16 cellular contexts compared by ENCODE assay signal in genomic region chr10:77421576-77421975, GRCh38.
"Had no signal": no experiment of that assay in that cellular context is flagged by ENCODE, and none has a peak within 500 bp of the region (broad histone marks: within the 10 kb centered on the region; RNA-seq: fewer than 3 reads in every experiment).

No MANE protein-coding gene starts in this region.

- ATAC-seq: activated CD8-positive, alpha-beta T cell treated with anti-CD3 and anti-CD28 coated beads for 36 hours; activated T-cell treated with anti-CD3 and anti-CD28 coated beads, Interleukin-2, amount 50 U/mL, for 72 hours; left cardiac atrium; natural killer cell; sciatic nerve had no signal

- H3K36me3 Mint-ChIP-seq: activated naive CD8-positive, alpha-beta T cell treated with anti-CD3 and anti-CD28 coated beads, Interleukin-2, amount 10 ng/mL, durations not matched to agents 7 days and 5 days; natural killer cell had no signal

- H3K27me3 Mint-ChIP-seq: activated CD8-positive, alpha-beta T cell treated with anti-CD3 and anti-CD28 coated beads for 36 hours had no signal

- DNase-seq: activated CD4-positive, alpha-beta T cell treated with anti-CD3 and anti-CD28 coated beads for 4 hours; activated CD8-positive, alpha-beta memory T cell treated with anti-CD3 and anti-CD28 coated beads, Interleukin-2, amount 50 U/mL, for 4 hours; activated CD8-positive, alpha-beta T cell treated with anti-CD3 and anti-CD28 coated beads for 36 hours; activated gamma-delta T cell treated with Interleukin-2 at 50 U/mL for 16 hours; activated naive CD8-positive, alpha-beta T cell treated with anti-CD3 and anti-CD28 coated beads, Interleukin-2, amount 10 ng/mL, durations not matched to agents 7 days and 5 days; activated T-cell treated with anti-CD3 and anti-CD28 coated beads, Interleukin-2, amount 50 U/mL, for 72 hours; hypothalamus; left cardiac atrium; lower lobe of right lung; natural killer cell; nucleus accumbens; stimulated activated CD4-positive, alpha-beta T cell treated with anti-CD3 and anti-CD28 coated beads, Interleukin-2, amount 100 ng/mL, for 48 hours; stimulated activated naive CD4-positive, alpha-beta T cell treated with Interleukin-2 at 50 U/mL for 16 hours had no signal

- H3K4me3 Mint-ChIP-seq: activated CD8-positive, alpha-beta T cell treated with anti-CD3 and anti-CD28 coated beads for 36 hours; activated naive CD8-positive, alpha-beta T cell treated with anti-CD3 and anti-CD28 coated beads, Interleukin-2, amount 10 ng/mL, durations not matched to agents 7 days and 5 days; activated T-cell treated with anti-CD3 and anti-CD28 coated beads, Interleukin-2, amount 50 U/mL, for 72 hours; natural killer cell had no signal

- H3K9me3 ChIP-seq: lower lobe of right lung had no signal

- H3K4me3 ChIP-seq: cardiac muscle cell, lower lobe of right lung had no signal

- H3K27me3 ChIP-seq: cardiac muscle cell had no signal

- H3K27ac Mint-ChIP-seq: activated CD8-positive, alpha-beta T cell treated with anti-CD3 and anti-CD28 coated beads for 36 hours; activated naive CD8-positive, alpha-beta T cell treated with anti-CD3 and anti-CD28 coated beads, Interleukin-2, amount 10 ng/mL, durations not matched to agents 7 days and 5 days; activated T-cell treated with anti-CD3 and anti-CD28 coated beads, Interleukin-2, amount 50 U/mL, for 72 hours; natural killer cell; progenitor cell of endocrine pancreas had no signal

- H3K27ac ChIP-seq: cardiac muscle cell, lower lobe of right lung had no signal

- H3K4me1 Mint-ChIP-seq: activated naive CD8-positive, alpha-beta T cell treated with anti-CD3 and anti-CD28 coated beads, Interleukin-2, amount 10 ng/mL, durations not matched to agents 7 days and 5 days; natural killer cell had no signal

- H3K9me3 Mint-ChIP-seq: activated CD8-positive, alpha-beta T cell treated with anti-CD3 and anti-CD28 coated beads for 36 hours; activated naive CD8-positive, alpha-beta T cell treated with anti-CD3 and anti-CD28 coated beads, Interleukin-2, amount 10 ng/mL, durations not matched to agents 7 days and 5 days; activated T-cell treated with anti-CD3 and anti-CD28 coated beads, Interleukin-2, amount 50 U/mL, for 72 hours; natural killer cell had no signal

- H3K36me3 ChIP-seq: cardiac muscle cell, lower lobe of right lung had no signal
